ENCODE assay signal across 30 cellular contexts in genomic region chr19:53140351-53140750, GRCh38. TPM values are rescaled to one million over a fixed set of nuclear protein-coding genes. Genes with fewer than 3 reads are reported as not detected.
"Had no signal": no experiment of that assay in that cellular context is flagged by ENCODE, and none has a peak within 500 bp of the region (broad histone marks: within the 10 kb centered on the region; RNA-seq: fewer than 3 reads in every experiment).

No MANE protein-coding gene starts in this region.

- H3K4me1 ChIP-seq: ascending aorta, SJCRH30 had no signal

- FAIRE-seq: TTC549 had no signal

- H3K27me3 ChIP-seq: ascending aorta, cardiac muscle cell, SJCRH30 had no signal

- H3K27me3 Mint-ChIP-seq: activated CD4-positive, alpha-beta T cell treated with anti-CD3 and anti-CD28 coated beads, Interleukin-2, amount 10 ng/mL, durations not matched to agents 24 days and 14 days; activated CD8-positive, alpha-beta T cell treated with anti-CD3 and anti-CD28 coated beads for 36 hours; activated naive CD8-positive, alpha-beta T cell treated with anti-CD3 and anti-CD28 coated beads for 36 hours; activated T-helper 17 cell treated with anti-CD3 and anti-CD28 coated beads, Interleukin-2, amount 50 U/mL, for 72 hours had no signal

- H3K4me3 ChIP-seq: ascending aorta, cardiac muscle cell, SJCRH30, SK-N-MC had no signal

- H3K27ac Mint-ChIP-seq: activated CD4-positive, alpha-beta T cell treated with anti-CD3 and anti-CD28 coated beads, Interleukin-2, amount 10 ng/mL, durations not matched to agents 24 days and 14 days; activated CD8-positive, alpha-beta T cell treated with anti-CD3 and anti-CD28 coated beads for 36 hours; activated naive CD8-positive, alpha-beta T cell treated with anti-CD3 and anti-CD28 coated beads for 36 hours; activated T-cell treated with anti-CD3 and anti-CD28 coated beads, Interleukin-2, amount 50 U/mL, for 72 hours; activated T-helper 17 cell treated with anti-CD3 and anti-CD28 coated beads, Interleukin-2, amount 50 U/mL, for 72 hours; T-helper 2 cell treated with Interferon-gamma antibody and Interleukin-4, amounts not matched to agents 5 μg/mL and 100 μg/mL, for 36 hours had no signal

- H3K27ac ChIP-seq: ascending aorta, cardiac muscle cell, SJCRH30, SK-N-MC had no signal

- H3K4me1 Mint-ChIP-seq: activated CD4-positive, alpha-beta T cell treated with anti-CD3 and anti-CD28 coated beads, Interleukin-2, amount 10 ng/mL, durations not matched to agents 24 days and 14 days; activated naive CD8-positive, alpha-beta T cell treated with anti-CD3 and anti-CD28 coated beads for 36 hours; activated T-helper 17 cell treated with anti-CD3 and anti-CD28 coated beads, Interleukin-2, amount 50 U/mL, for 72 hours had no signal

- DNase-seq: activated CD4-positive, alpha-beta T cell treated with anti-CD3 and anti-CD28 coated beads, Interleukin-2, amount 50 U/mL, for 4 hours; activated CD8-positive, alpha-beta T cell treated with anti-CD3 and anti-CD28 coated beads for 36 hours; activated effector memory CD4-positive, alpha-beta T cell treated with anti-CD3 and anti-CD28 coated beads, Interleukin-2, amount 50 U/mL, for 16 hours; activated naive CD4-positive, alpha-beta T cell; activated naive CD4-positive, alpha-beta T cell treated with anti-CD3 and anti-CD28 coated beads, Interleukin-2, amount 50 U/mL, for 16 hours; activated naive CD8-positive, alpha-beta T cell treated with anti-CD3 and anti-CD28 coated beads for 36 hours; activated T-cell treated with anti-CD3 and anti-CD28 coated beads, Interleukin-2, amount 50 U/mL, for 1 hour; activated T-cell treated with anti-CD3 and anti-CD28 coated beads, Interleukin-2, amount 50 U/mL, for 72 hours; amygdala; Karpas-422; KBM-7; NCI-H1105 treated with DMSO at 0.1 percent for 48 hours; NCI-H1436; NCI-H1694; NCI-H1930; NCI-H2081 treated with DMSO at 0.1 percent for 48 hours; NCI-H226; NCI-H524 treated with DMSO at 0.1 percent for 48 hours; SHP77; SJCRH30 had no signal

- H3K4me3 Mint-ChIP-seq: activated CD4-positive, alpha-beta T cell treated with anti-CD3 and anti-CD28 coated beads, Interleukin-2, amount 10 ng/mL, durations not matched to agents 24 days and 14 days; activated CD8-positive, alpha-beta T cell treated with anti-CD3 and anti-CD28 coated beads for 36 hours; activated naive CD8-positive, alpha-beta T cell treated with anti-CD3 and anti-CD28 coated beads for 36 hours; activated T-cell treated with anti-CD3 and anti-CD28 coated beads, Interleukin-2, amount 50 U/mL, for 72 hours; activated T-helper 17 cell treated with anti-CD3 and anti-CD28 coated beads, Interleukin-2, amount 50 U/mL, for 72 hours; T-helper 2 cell treated with Interferon-gamma antibody and Interleukin-4, amounts not matched to agents 5 μg/mL and 100 μg/mL, for 36 hours had no signal

- ATAC-seq: activated CD8-positive, alpha-beta T cell treated with anti-CD3 and anti-CD28 coated beads for 36 hours; activated T-cell treated with anti-CD3 and anti-CD28 coated beads, Interleukin-2, amount 50 U/mL, for 72 hours; activated T-helper 17 cell treated with anti-CD3 and anti-CD28 coated beads, Interleukin-2, amount 50 U/mL, for 72 hours; Panc1 had no signal

RNA-seq across cellular contexts. Expression of gene ZNF415, which starts 7.6 kb away (rescaled TPM):
- total RNA-seq: MCF 10A, NCI-H460 had no signal

RNA-seq across cellular contexts. Expression of gene ZNF347, which starts 18.5 kb away (rescaled TPM):
- total RNA-seq: MCF 10A had no signal

RNA-seq across cellular contexts. Expression of gene ZNF665, which starts 52.8 kb away (rescaled TPM):
- total RNA-seq: ascending aorta, MCF 10A, NCI-H460 had no signal
